In genomic region chr17:41009936-41010335, GRCh38 we compare ENCODE assay signal across 32 cellular contexts. TPM values are rescaled to one million over a fixed set of nuclear protein-coding genes. Genes with fewer than 3 reads are reported as not detected.
"Had no signal": no experiment of that assay in that cellular context is flagged by ENCODE, and none has a peak within 500 bp of the region (broad histone marks: within the 10 kb centered on the region; RNA-seq: fewer than 3 reads in every experiment).

No MANE protein-coding gene starts in this region.

- FAIRE-seq: bronchial epithelial cell had no signal

- H3K9me3 ChIP-seq: SJCRH30 had no signal

- H3K27ac Mint-ChIP-seq: activated CD4-positive, alpha-beta T cell treated with anti-CD3 and anti-CD28 coated beads for 36 hours; activated CD4-positive, alpha-beta T cell treated with anti-CD3 and anti-CD28 coated beads, Interleukin-2, amount 10 ng/mL, durations not matched to agents 7 days and 5 days; activated naive CD4-positive, alpha-beta T cell treated with anti-CD3 and anti-CD28 coated beads for 36 hours; activated naive CD4-positive, alpha-beta T cell treated with anti-CD3 and anti-CD28 coated beads, Interleukin-2, amount 50 U/mL, for 72 hours; activated T-helper 1 cell treated with anti-CD3 and anti-CD28 coated beads, Interleukin-12 subunit alpha, Interleukin-12 subunit beta, Interleukin-2, Interleukin-4 antibody, amounts not matched to agents 30 ng/mL and 10 ng/mL and 1 ng/mL, durations not matched to agents 14 hours and 24 hours and 36 hours had no signal

- H3K4me1 Mint-ChIP-seq: activated CD4-positive, alpha-beta T cell treated with anti-CD3 and anti-CD28 coated beads for 36 hours; activated CD4-positive, alpha-beta T cell treated with anti-CD3 and anti-CD28 coated beads, Interleukin-2, amount 10 ng/mL, durations not matched to agents 7 days and 5 days had no signal

- H3K9me3 Mint-ChIP-seq: activated CD4-positive, alpha-beta T cell treated with anti-CD3 and anti-CD28 coated beads, Interleukin-2, amount 10 ng/mL, durations not matched to agents 7 days and 5 days; activated naive CD4-positive, alpha-beta T cell treated with anti-CD3 and anti-CD28 coated beads for 36 hours; activated naive CD4-positive, alpha-beta T cell treated with anti-CD3 and anti-CD28 coated beads, Interleukin-2, amount 50 U/mL, for 72 hours; activated T-cell treated with anti-CD3 and anti-CD28 coated beads, Interleukin-2, amount 50 U/mL, for 4 hours; activated T-helper 1 cell treated with anti-CD3 and anti-CD28 coated beads, Interleukin-12 subunit alpha, Interleukin-12 subunit beta, Interleukin-2, Interleukin-4 antibody, amounts not matched to agents 30 ng/mL and 10 ng/mL and 1 ng/mL, durations not matched to agents 14 hours and 24 hours and 36 hours; brain had no signal

- DNase-seq: activated CD4-positive, alpha-beta T cell treated with anti-CD3 and anti-CD28 coated beads for 36 hours; activated CD4-positive, alpha-beta T cell treated with anti-CD3 and anti-CD28 coated beads, Interleukin-2, amount 10 ng/mL, durations not matched to agents 7 days and 5 days; activated CD4-positive, alpha-beta T cell treated with anti-CD3 and anti-CD28 coated beads, Interleukin-2, amount 50 U/mL, for 48 hours; activated CD8-positive, alpha-beta memory T cell treated with anti-CD3 and anti-CD28 coated beads, Interleukin-2, amount 50 U/mL, for 4 hours; activated gamma-delta T cell treated with Interleukin-2 at 50 U/mL for 16 hours; activated naive CD4-positive, alpha-beta T cell treated with anti-CD3 and anti-CD28 coated beads for 36 hours; activated T-cell treated with anti-CD3 and anti-CD28 coated beads for 4 hours; activated T-cell treated with anti-CD3 and anti-CD28 coated beads, Interleukin-2, amount 50 U/mL, for 4 hours; anterior cingulate cortex; caudate nucleus; cerebellar nuclear complex; MM.1S; MV-4-11; NCI-H1092; NCI-H1436 treated with DMSO at 0.1 percent for 48 hours; NCI-H1694 treated with DMSO at 0.1 percent for 48 hours; NCI-H2029; NCI-H524 treated with DMSO at 0.1 percent for 48 hours; SHP77; SJCRH30; T-helper 1 cell; T-helper 2 cell; T-helper 9 cell had no signal

- H3K4me2 ChIP-seq: KMS-11 had no signal

- H3K27ac ChIP-seq: KMS-11, SJCRH30 had no signal

- H3K4me3 ChIP-seq: SJCRH30 had no signal

- H3K36me3 Mint-ChIP-seq: activated naive CD4-positive, alpha-beta T cell treated with anti-CD3 and anti-CD28 coated beads, Interleukin-2, amount 50 U/mL, for 72 hours; brain had no signal

- H3K27me3 ChIP-seq: SJCRH30 had no signal

- H3K27me3 Mint-ChIP-seq: brain had no signal

- H3K9ac ChIP-seq: KMS-11 had no signal

- H3K36me3 ChIP-seq: SJCRH30 had no signal

- H3K4me3 Mint-ChIP-seq: activated CD4-positive, alpha-beta T cell treated with anti-CD3 and anti-CD28 coated beads for 36 hours; activated CD4-positive, alpha-beta T cell treated with anti-CD3 and anti-CD28 coated beads, Interleukin-2, amount 10 ng/mL, durations not matched to agents 7 days and 5 days; activated naive CD4-positive, alpha-beta T cell treated with anti-CD3 and anti-CD28 coated beads for 36 hours; activated T-cell treated with anti-CD3 and anti-CD28 coated beads, Interleukin-2, amount 50 U/mL, for 4 hours; activated T-helper 1 cell treated with anti-CD3 and anti-CD28 coated beads, Interleukin-12 subunit alpha, Interleukin-12 subunit beta, Interleukin-2, Interleukin-4 antibody, amounts not matched to agents 30 ng/mL and 10 ng/mL and 1 ng/mL, durations not matched to agents 14 hours and 24 hours and 36 hours; brain had no signal

RNA-seq across cellular contexts. Expression of gene KRTAP3-1, which starts 1.0 kb away (rescaled TPM):
- total RNA-seq: activated CD4-positive, alpha-beta T cell treated with anti-CD3 and anti-CD28 coated beads for 36 hours; activated CD4-positive, alpha-beta T cell treated with anti-CD3 and anti-CD28 coated beads, Interleukin-2, amount 10 ng/mL, durations not matched to agents 7 days and 5 days; activated naive CD4-positive, alpha-beta T cell treated with anti-CD3 and anti-CD28 coated beads for 36 hours; activated naive CD4-positive, alpha-beta T cell treated with anti-CD3 and anti-CD28 coated beads, Interleukin-2, amount 50 U/mL, for 72 hours; activated T-cell treated with anti-CD3 and anti-CD28 coated beads, Interleukin-2, amount 50 U/mL, for 4 hours; activated T-helper 1 cell treated with anti-CD3 and anti-CD28 coated beads, Interleukin-12 subunit alpha, Interleukin-12 subunit beta, Interleukin-2, Interleukin-4 antibody, amounts not matched to agents 30 ng/mL and 10 ng/mL and 1 ng/mL, durations not matched to agents 14 hours and 24 hours and 36 hours; bronchial epithelial cell; LHCN-M2; NCI-H460; OCI-LY7; RPMI7951; SJCRH30 had no signal

RNA-seq across cellular contexts. Expression of gene KRTAP3-2, which starts 10.2 kb away (rescaled TPM):
- total RNA-seq: activated CD4-positive, alpha-beta T cell treated with anti-CD3 and anti-CD28 coated beads for 36 hours; activated CD4-positive, alpha-beta T cell treated with anti-CD3 and anti-CD28 coated beads, Interleukin-2, amount 10 ng/mL, durations not matched to agents 7 days and 5 days; activated naive CD4-positive, alpha-beta T cell treated with anti-CD3 and anti-CD28 coated beads for 36 hours; activated naive CD4-positive, alpha-beta T cell treated with anti-CD3 and anti-CD28 coated beads, Interleukin-2, amount 50 U/mL, for 72 hours; activated T-cell treated with anti-CD3 and anti-CD28 coated beads, Interleukin-2, amount 50 U/mL, for 4 hours; activated T-helper 1 cell treated with anti-CD3 and anti-CD28 coated beads, Interleukin-12 subunit alpha, Interleukin-12 subunit beta, Interleukin-2, Interleukin-4 antibody, amounts not matched to agents 30 ng/mL and 10 ng/mL and 1 ng/mL, durations not matched to agents 14 hours and 24 hours and 36 hours; bronchial epithelial cell; LHCN-M2; NCI-H460; OCI-LY7; RPMI7951; SJCRH30 had no signal

RNA-seq across cellular contexts. Expression of gene KRTAP3-3, which starts 16.0 kb away (rescaled TPM):
- total RNA-seq: activated CD4-positive, alpha-beta T cell treated with anti-CD3 and anti-CD28 coated beads for 36 hours; activated CD4-positive, alpha-beta T cell treated with anti-CD3 and anti-CD28 coated beads, Interleukin-2, amount 10 ng/mL, durations not matched to agents 7 days and 5 days; activated naive CD4-positive, alpha-beta T cell treated with anti-CD3 and anti-CD28 coated beads for 36 hours; activated naive CD4-positive, alpha-beta T cell treated with anti-CD3 and anti-CD28 coated beads, Interleukin-2, amount 50 U/mL, for 72 hours; activated T-cell treated with anti-CD3 and anti-CD28 coated beads, Interleukin-2, amount 50 U/mL, for 4 hours; activated T-helper 1 cell treated with anti-CD3 and anti-CD28 coated beads, Interleukin-12 subunit alpha, Interleukin-12 subunit beta, Interleukin-2, Interleukin-4 antibody, amounts not matched to agents 30 ng/mL and 10 ng/mL and 1 ng/mL, durations not matched to agents 14 hours and 24 hours and 36 hours; bronchial epithelial cell; LHCN-M2; NCI-H460; OCI-LY7; RPMI7951; SJCRH30 had no signal

RNA-seq across cellular contexts. Expression of gene KRTAP1-5, which starts 17.1 kb away (rescaled TPM):
- total RNA-seq: activated CD4-positive, alpha-beta T cell treated with anti-CD3 and anti-CD28 coated beads for 36 hours; activated CD4-positive, alpha-beta T cell treated with anti-CD3 and anti-CD28 coated beads, Interleukin-2, amount 10 ng/mL, durations not matched to agents 7 days and 5 days; activated naive CD4-positive, alpha-beta T cell treated with anti-CD3 and anti-CD28 coated beads for 36 hours; activated naive CD4-positive, alpha-beta T cell treated with anti-CD3 and anti-CD28 coated beads, Interleukin-2, amount 50 U/mL, for 72 hours; activated T-cell treated with anti-CD3 and anti-CD28 coated beads, Interleukin-2, amount 50 U/mL, for 4 hours; activated T-helper 1 cell treated with anti-CD3 and anti-CD28 coated beads, Interleukin-12 subunit alpha, Interleukin-12 subunit beta, Interleukin-2, Interleukin-4 antibody, amounts not matched to agents 30 ng/mL and 10 ng/mL and 1 ng/mL, durations not matched to agents 14 hours and 24 hours and 36 hours; bronchial epithelial cell; NCI-H460; OCI-LY7; RPMI7951; SJCRH30 had no signal

RNA-seq across cellular contexts. Expression of gene KRTAP1-4, which starts 20.1 kb away (rescaled TPM):
- total RNA-seq: activated CD4-positive, alpha-beta T cell treated with anti-CD3 and anti-CD28 coated beads for 36 hours; activated CD4-positive, alpha-beta T cell treated with anti-CD3 and anti-CD28 coated beads, Interleukin-2, amount 10 ng/mL, durations not matched to agents 7 days and 5 days; activated naive CD4-positive, alpha-beta T cell treated with anti-CD3 and anti-CD28 coated beads for 36 hours; activated naive CD4-positive, alpha-beta T cell treated with anti-CD3 and anti-CD28 coated beads, Interleukin-2, amount 50 U/mL, for 72 hours; activated T-cell treated with anti-CD3 and anti-CD28 coated beads, Interleukin-2, amount 50 U/mL, for 4 hours; activated T-helper 1 cell treated with anti-CD3 and anti-CD28 coated beads, Interleukin-12 subunit alpha, Interleukin-12 subunit beta, Interleukin-2, Interleukin-4 antibody, amounts not matched to agents 30 ng/mL and 10 ng/mL and 1 ng/mL, durations not matched to agents 14 hours and 24 hours and 36 hours; bronchial epithelial cell; LHCN-M2; NCI-H460; OCI-LY7; RPMI7951; SJCRH30 had no signal
